Comparison of ENCODE assay signal across 9 cellular contexts in the genomic region with DNA sequence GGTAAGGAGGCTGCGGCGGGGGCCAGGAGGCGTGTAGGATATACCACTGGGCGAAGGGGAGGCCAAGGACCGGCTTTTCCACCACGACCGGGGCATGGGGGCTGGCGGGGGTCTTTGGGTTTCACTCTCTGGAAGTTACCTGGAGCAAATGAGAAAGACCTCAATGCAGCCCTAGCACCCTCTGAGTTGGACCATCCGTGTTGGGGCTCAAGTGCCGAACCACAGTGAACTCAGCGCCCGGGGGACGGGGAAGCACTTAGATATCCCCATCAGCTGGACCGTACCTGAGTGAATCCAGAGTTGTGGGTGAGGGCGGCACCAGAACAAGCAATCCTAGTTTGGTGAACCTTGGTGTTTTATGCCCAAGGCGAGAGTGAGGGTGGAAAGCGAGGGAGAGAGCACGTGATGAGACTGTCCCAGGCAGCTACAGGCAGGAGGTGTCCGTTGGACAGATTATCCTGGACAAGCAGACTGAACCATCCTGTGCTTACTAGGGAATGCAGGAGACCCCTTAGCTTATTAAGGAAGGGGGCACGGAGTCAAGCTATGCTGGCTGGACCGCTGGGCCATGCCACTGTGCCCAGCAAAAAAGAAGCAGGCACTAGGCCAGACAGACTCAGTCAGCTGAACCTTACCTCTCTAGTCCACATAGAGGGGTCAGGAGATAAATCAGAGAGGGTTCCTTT. TPM values are rescaled to one million over a fixed set of nuclear protein-coding genes. Genes with fewer than 3 reads are reported as not detected.
DNase-seq lines count a peak whose midpoint lies in the region; ATAC-seq and TF ChIP-seq lines count a peak whose summit lies in the region.
"Had no signal": no experiment of that assay in that cellular context is flagged by ENCODE, and none has a peak within 500 bp of the region (broad histone marks: within the 10 kb centered on the region; RNA-seq: fewer than 3 reads in every experiment).

No MANE protein-coding gene starts in this region.

- H2AFZ ChIP-seq in OCI-LY7 (ENCODE audit: low read length) (peak overlapping the region; percentile 78), neural cell (ENCODE audit: low read depth, low read length) (peak overlapping the region; percentile 43)

- H3K27ac ChIP-seq in BLaER1 treated with 17β-estradiol and CSF1 and Interleukin-3, amounts not matched to agents 10 nM and 100 nM = peak overlapping the region; percentile 89 to 98 (median 95)
- H3K27ac ChIP-seq in OCI-LY7 (ENCODE audit: low read depth, low read length, poor library complexity, severe bottlenecking) (peak overlapping the region; percentile 51), neural cell (ENCODE audit: low read length) (peak overlapping the region; percentile 89)

- H3K9me2 ChIP-seq in OCI-LY7 (ENCODE audit: insufficient read depth, low read length) (no peaks in the 10 kb centered on the region), neural cell (ENCODE audit: insufficient read depth, low read length) (no peaks in the 10 kb centered on the region)

- CTCF ChIA-PET in OCI-LY7 (lab: Charles Lee; ENCODE audit: unreplicated experiment) = no interaction called here

- no peaks in the 10 kb centered on the region for H3K27me3 ChIP-seq in BLaER1 treated with 17β-estradiol and CSF1 and Interleukin-3, amounts not matched to agents 10 nM and 100 nM
- H3K27me3 ChIP-seq in endocrine pancreas (ENCODE audit: control insufficient read depth, insufficient read depth, low read length) = no peaks in the 10 kb centered on the region
- H3K27me3 ChIP-seq in neural cell (ENCODE audit: insufficient read depth, low read depth, low read length) = no peaks in the 10 kb centered on the region

- H3K36me3 ChIP-seq in BLaER1 treated with 17β-estradiol and CSF1 and Interleukin-3, amounts not matched to agents 10 nM and 100 nM = peaks cover 35 to 49% (median 44%) of the 10 kb centered on the region in 11 experiments
- H3K36me3 ChIP-seq in OCI-LY7 (ENCODE audit: insufficient read depth, low read length) = peaks cover 23% of the 10 kb centered on the region; the same call in 1 of the 2 replicates
- no peaks in the 10 kb centered on the region for H3K36me3 ChIP-seq in endocrine pancreas (ENCODE audit: control insufficient read depth, insufficient read depth, low read length)
- H3K36me3 ChIP-seq in neural cell (ENCODE audit: insufficient read depth, low read length) = no peaks in the 10 kb centered on the region

- TSS peak; percentile 54 for BruUV-seq in OCI-LY7 (replicated peaks; lab: Mats Ljungman, UMichigan)

- H3K79me2 ChIP-seq in OCI-LY7 (ENCODE audit: insufficient read depth, low read depth, low read length) = peaks cover 29% of the 10 kb centered on the region
- H3K79me2 ChIP-seq in neural cell (replicated peaks; ENCODE audit: insufficient read depth, low read length) = peaks cover 31% of the 10 kb centered on the region

- peak overlapping the region; percentile 79 to 95 (median 88) for H3K9ac ChIP-seq in BLaER1 treated with 17β-estradiol and CSF1 and Interleukin-3, amounts not matched to agents 10 nM and 100 nM
- H3K9ac ChIP-seq in endocrine pancreas (ENCODE audit: control insufficient read depth, insufficient read depth, low read length) (peak overlapping the region; percentile 90), neural cell (ENCODE audit: low read length) (peak overlapping the region; percentile 70)

- H4K20me1 ChIP-seq in BLaER1 treated with 17β-estradiol and CSF1 and Interleukin-3, amounts not matched to agents 10 nM and 100 nM = peaks cover 7 to 19% (median 12%) of the 10 kb centered on the region in 11 experiments
- peaks cover 5% of the 10 kb centered on the region for H4K20me1 ChIP-seq in OCI-LY7 (ENCODE audit: insufficient read depth, low read length)
- no peaks in the 10 kb centered on the region for H4K20me1 ChIP-seq in neural cell (ENCODE audit: insufficient read depth)

- intact Hi-C loops in OCI-LY7 (cut with micrococcal nuclease; ENCODE audit: unreplicated experiment) = no loop called here

- no peak for ATAC-seq in GM18870 (IDR thresholded peaks at IDR 0.05; ENCODE audit: unreplicated experiment)

- TF ChIP-seq RAD21 in neural cell (conservative IDR thresholded peaks at IDR 0.05) = no peak

- DNase-seq in OCI-LY7 (ENCODE audit: low spot score) (no peak), cerebellum (ENCODE audit: low spot score) (no peak), NCI-H446 treated with DMSO at 0.1 percent for 48 hours (lab: John Stamatoyannopoulos, UW) (no peak), NCI-H748 treated with DMSO at 0.1 percent for 48 hours (lab: John Stamatoyannopoulos, UW) (no peak)

- no peak for TF ChIP-seq CTCF in OCI-LY7 (conservative IDR thresholded peaks at IDR 0.05; ENCODE audit: low read length)
- no peak for TF ChIP-seq CTCF in neural cell (IDR thresholded peaks at IDR 0.05; ENCODE audit: poor library complexity, severe bottlenecking)

- no peaks in the 10 kb centered on the region for H3K9me3 ChIP-seq in BLaER1 treated with 17β-estradiol and CSF1 and Interleukin-3, amounts not matched to agents 10 nM and 100 nM (replicated peaks in 1 of 11)
- H3K9me3 ChIP-seq in OCI-LY7 (ENCODE audit: low read length) (no peaks in the 10 kb centered on the region), endocrine pancreas (ENCODE audit: control insufficient read depth, low read length) (no peaks in the 10 kb centered on the region), neural cell (ENCODE audit: low read length) (no peaks in the 10 kb centered on the region)

- H3K4me2 ChIP-seq in BLaER1 treated with 17β-estradiol and CSF1 and Interleukin-3, amounts not matched to agents 10 nM and 100 nM = peak overlapping the region; percentile 96 to 100 (median 98)
- H3K4me2 ChIP-seq in OCI-LY7 (ENCODE audit: low read length) = peak overlapping the region; percentile 92
- peak overlapping the region; percentile 70 for H3K4me2 ChIP-seq in neural cell (ENCODE audit: low read length)

- H3K4me3 ChIP-seq in BLaER1 treated with 17β-estradiol and CSF1 and Interleukin-3, amounts not matched to agents 10 nM and 100 nM = peak overlapping the region; percentile 81 to 94 (median 88)
- peak overlapping the region; percentile 89 for H3K4me3 ChIP-seq in OCI-LY7 (ENCODE audit: low read depth, low read length, poor library complexity, severe bottlenecking)
- peak overlapping the region; percentile 61 for H3K4me3 ChIP-seq in endocrine pancreas (ENCODE audit: control insufficient read depth, insufficient read depth, low read length)
- peak overlapping the region; percentile 78 for H3K4me3 ChIP-seq in neural cell (ENCODE audit: low read length)

- POLR2A ChIA-PET in OCI-LY7 (lab: Charles Lee) = interaction anchor here (0.5 to 2.1 kb wide), 7 partner anchors 9 to 183 kb away, joined by 3 to 11 read pairs (median 4); partner anchors contain the start of genes FBXW9 and TNPO2

- H3F3A ChIP-seq in neural cell (ENCODE audit: insufficient read depth, low read length, poor library complexity, severe bottlenecking) = no peaks in the 10 kb centered on the region

- TF ChIP-seq EP300 in neural cell (conservative IDR thresholded peaks at IDR 0.05; ENCODE audit: poor library complexity, severe bottlenecking) = no peak

- peaks cover 31 to 43% (median 38%) of the 10 kb centered on the region in 10 experiments for H3K4me1 ChIP-seq in BLaER1 treated with 17β-estradiol and CSF1 and Interleukin-3, amounts not matched to agents 10 nM and 100 nM
- H3K4me1 ChIP-seq in OCI-LY7 (ENCODE audit: insufficient read depth, low read length, poor library complexity, severe bottlenecking) (peaks cover 25% of the 10 kb centered on the region), endocrine pancreas (ENCODE audit: control insufficient read depth, insufficient read depth, low read length) (peaks cover 4% of the 10 kb centered on the region)

TF ChIP-seq in neural cell, 6 proteins besides CTCF, POLR2A, EP300 and RAD21 (continues in another document):
- TF ChIP-seq SMC3 (conservative IDR thresholded peaks at IDR 0.05; ENCODE audit: poor library complexity) (no peak), REST (IDR thresholded peaks at IDR 0.05; ENCODE audit: borderline replicate concordance) (no peak)

RNA-seq across cellular contexts. Expression of gene GET3, which starts 0.5 kb away (rescaled TPM):
- 40.5 and 48.8 TPM in 2 replicates for total RNA-seq in OCI-LY7 (2014; rRNA removed; shearing (Covaris generic))
- total RNA-seq in OCI-LY7 (2022) = 29.1 and 34.3 TPM in 2 replicates
- 89.6 and 112 TPM in 2 replicates for polyA plus RNA-seq in neural cell
- polyA minus RNA-seq in neural cell = 44.6 and 53.8 TPM in 2 replicates
- 34.1 TPM for total RNA-seq in cerebellum

RNA-seq across cellular contexts. Expression of gene TRIR, which starts 3.3 kb away (rescaled TPM):
- 322 and 336 TPM in 2 replicates for total RNA-seq in OCI-LY7 (2014; rRNA removed; shearing (Covaris generic))
- 211 and 219 TPM in 2 replicates for total RNA-seq in OCI-LY7 (2022)
- 405 and 418 TPM in 2 replicates for polyA plus RNA-seq in neural cell
- polyA minus RNA-seq in neural cell = 101 TPM in 2 replicates
- total RNA-seq in cerebellum = 76.4 TPM

RNA-seq across cellular contexts. Expression of gene BEST2, which starts 13.8 kb away (rescaled TPM):
- total RNA-seq in OCI-LY7 (2014; rRNA removed; shearing (Covaris generic)) = 0.10 TPM in 1 of 2 replicates, not detected in the other
- not detected in 2 replicates for total RNA-seq in OCI-LY7 (2022)
- polyA plus RNA-seq in neural cell = not detected in 2 replicates
- polyA minus RNA-seq in neural cell = not detected in 2 replicates
- total RNA-seq in cerebellum = not detected
- total RNA-seq: RPMI7951 had no signal

RNA-seq across cellular contexts. Expression of gene TNPO2, which starts 14.1 kb away (rescaled TPM):
- 42.6 and 47.3 TPM in 2 replicates for total RNA-seq in OCI-LY7 (2014; rRNA removed; shearing (Covaris generic))
- total RNA-seq in OCI-LY7 (2022) (112 and 120 TPM in 2 replicates), cerebellum (92.3 TPM)
- 88.0 and 98.6 TPM in 2 replicates for polyA plus RNA-seq in neural cell
- polyA minus RNA-seq in neural cell = 112 TPM in 2 replicates

RNA-seq across cellular contexts. Expression of gene HOOK2, which starts 37.5 kb away (rescaled TPM):
- total RNA-seq in OCI-LY7 (2014; rRNA removed; shearing (Covaris generic)) = 7.4 and 9.1 TPM in 2 replicates
- total RNA-seq in OCI-LY7 (2022) (28.8 and 29.4 TPM in 2 replicates), cerebellum (21.7 TPM)
- 28.4 and 44.3 TPM in 2 replicates for polyA plus RNA-seq in neural cell
- 14.9 and 16.1 TPM in 2 replicates for polyA minus RNA-seq in neural cell
